Comparison of ENCODE assay signal across 8 cellular contexts in the genomic region with DNA sequence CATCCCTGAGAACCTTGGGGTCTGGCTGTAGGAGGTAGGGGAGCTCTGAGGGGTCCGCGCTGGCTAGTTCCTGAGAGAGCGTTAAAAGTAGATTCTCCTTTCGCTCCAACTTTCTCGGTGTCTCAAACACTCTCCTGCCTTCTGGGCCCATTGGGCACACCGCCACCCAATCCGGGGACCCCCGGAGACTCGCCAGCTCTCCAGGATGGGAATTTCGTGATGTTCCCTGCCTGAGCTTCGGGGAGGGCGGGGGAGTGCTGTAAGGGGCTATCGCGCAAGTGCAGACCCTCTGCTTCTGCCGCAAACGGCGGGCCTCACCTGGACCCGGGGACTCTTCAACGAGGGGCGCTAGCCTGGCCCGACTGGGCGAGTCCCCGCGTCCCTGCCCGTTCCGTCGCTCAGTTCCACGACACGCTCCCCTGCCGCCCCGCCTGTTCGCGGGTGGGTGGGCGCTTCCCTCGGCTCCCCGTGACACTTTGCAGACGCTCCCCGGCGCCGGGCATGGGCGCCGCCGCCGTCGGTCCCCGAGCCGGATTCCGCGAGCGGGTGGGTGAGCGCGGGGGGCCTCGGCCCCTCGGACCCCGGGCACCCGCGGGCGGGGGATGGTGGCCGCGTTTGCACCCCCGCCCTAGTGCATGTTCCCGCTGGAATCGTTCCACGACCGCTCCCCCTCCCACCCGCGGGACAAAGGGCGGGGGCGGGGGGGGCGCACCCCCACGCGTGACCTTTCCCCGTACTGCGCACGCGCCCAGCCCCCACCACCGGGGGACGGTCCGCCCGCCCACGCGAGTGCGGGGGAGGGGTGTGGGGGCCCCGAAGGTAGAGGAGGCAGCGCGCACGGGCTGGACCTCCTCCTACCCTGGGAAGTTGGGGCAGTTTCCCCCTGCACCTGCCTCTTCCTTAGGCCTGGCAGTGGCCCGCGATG. TPM values are rescaled to one million over a fixed set of nuclear protein-coding genes. Genes with fewer than 3 reads are reported as not detected.
A peak's percentile ranks its signal among the peaks of the same experiment; 100 is the strongest.
DNase-seq lines count a peak whose midpoint lies in the region; ATAC-seq and TF ChIP-seq lines count a peak whose summit lies in the region.

A gene (plus strand): TSS at position 481 of the 925 bp plus-strand sequence. CDS start 835 bp downstream, outside the sequence.

- H3K4me2 ChIP-seq in GM23338 = peak within 1 kb of the TSS; percentile 87

- no peaks in the 10 kb centered on the region; the same call in 2 of the 3 replicates for H3K9me3 Mint-ChIP-seq in GM23338

- peak; percentile 49 for ATAC-seq in GM23338
- no peak for ATAC-seq in HG02571 (IDR thresholded peaks at IDR 0.05; ENCODE audit: unreplicated experiment)

- H3K27me3 Mint-ChIP-seq in GM23338 (ENCODE audit: insufficient read depth, low read depth, poor library complexity) = peaks cover 42% of the 10 kb centered on the region

- no peaks in the 10 kb centered on the region for H3K27me3 ChIP-seq in GM23338 (ENCODE audit: insufficient read depth)

- peaks cover 36% of the 10 kb centered on the region for H3K79me2 ChIP-seq in GM23338 (replicated peaks; ENCODE audit: insufficient read depth)

- H2AFZ ChIP-seq in GM23338 = peak within 1 kb of the TSS; percentile 84; the same call in 1 of the 2 replicates

- H3K4me3 ChIP-seq in GM23338 (peak within 1 kb of the TSS; percentile 65), epithelial cell of proximal tubule (ENCODE audit: low read depth, low read length) (peak within 1 kb of the TSS; percentile 88), mesodermal cell (ENCODE audit: extremely low read depth, insufficient read depth, low read length, poor library complexity, severe bottlenecking) (peak within 1 kb of the TSS; percentile 70)

- H3K4me3 Mint-ChIP-seq in GM23338 = peak within 1 kb of the TSS; percentile 84

- peaks cover 34% of the 10 kb centered on the region for H3K4me1 Mint-ChIP-seq in GM23338

- H3K9me2 ChIP-seq in GM23338 (ENCODE audit: insufficient read depth) = no peaks in the 10 kb centered on the region

- peaks cover 15% of the 10 kb centered on the region; the same call in 1 of the 2 replicates for H3F3A ChIP-seq in GM23338 (replicated peaks; ENCODE audit: low read depth)

- no peaks in the 10 kb centered on the region for H3K9me3 ChIP-seq in mesodermal cell (ENCODE audit: control insufficient read depth, low read length)

- peaks cover 41% of the 10 kb centered on the region for H3K36me3 Mint-ChIP-seq in GM23338 (ENCODE audit: low read depth)

- H3K4me1 ChIP-seq in GM23338 (ENCODE audit: insufficient read depth) (no peaks in the 10 kb centered on the region; the same call in 1 of the 2 replicates), mesodermal cell (ENCODE audit: control insufficient read depth, insufficient read depth, low read length, poor library complexity, severe bottlenecking) (peaks cover 18% of the 10 kb centered on the region)

- TF ChIP-seq CTCF in C4-2B (conservative IDR thresholded peaks at IDR 0.05) (no peak), GM23338 (conservative IDR thresholded peaks at IDR 0.05; ENCODE audit: low read depth in 2 of 2) (no peak), epithelial cell of proximal tubule (conservative IDR thresholded peaks at IDR 0.05; ENCODE audit: low read depth, low read length) (no peak)

- 0 to 1% methylated on average over 36 to 55 of the region's 89 CpGs for WGBS in mesodermal cell (ENCODE audit: insufficient coverage in 2 of 2), 2 experiments

- H3K36me3 ChIP-seq in GM23338 (ENCODE audit: insufficient read depth) (no peaks in the 10 kb centered on the region), mesodermal cell (ENCODE audit: control insufficient read depth, insufficient read depth, low read length) (peaks cover 46% of the 10 kb centered on the region)

- H4K20me1 ChIP-seq in GM23338 (replicated peaks; ENCODE audit: insufficient read depth) = no peaks in the 10 kb centered on the region

- H3K27ac ChIP-seq in C4-2B (peak within 1 kb of the TSS; percentile 91), GM23338 (ENCODE audit: low read depth) (peak within 1 kb of the TSS; percentile 59; the same call in 1 of the 2 replicates), mesodermal cell (ENCODE audit: low read depth, low read length, severe bottlenecking) (peak within 1 kb of the TSS; percentile 64)

- DNase-seq in GM23338 (ENCODE audit: low spot score) (peak; percentile 96), NCI-H226 (peak; percentile 36), activated T-cell treated with anti-CD3 and anti-CD28 coated beads for 4 hours (peak; percentile 56), epithelial cell of proximal tubule (ENCODE audit: low read depth) (no peak), superior temporal gyrus (ENCODE audit: extremely low spot score) (peak; percentile 69)

- no peak within 1 kb of the TSS for H3K27ac Mint-ChIP-seq in GM23338

TF ChIP-seq in GM23338, 12 proteins besides CTCF, POLR2A, EP300 and RAD21 (continues in another document):
- TF ChIP-seq CREB1 (CRISPR knock-in tag; IDR thresholded peaks at IDR 0.05; ENCODE audit: low read depth) (0 out of 2 replicates have a peak, but pooled peaks have one; percentile 19), NANOG (IDR thresholded peaks at IDR 0.05; ENCODE audit: borderline replicate concordance) (no peak)
- TF ChIP-seq, protein P1, sequence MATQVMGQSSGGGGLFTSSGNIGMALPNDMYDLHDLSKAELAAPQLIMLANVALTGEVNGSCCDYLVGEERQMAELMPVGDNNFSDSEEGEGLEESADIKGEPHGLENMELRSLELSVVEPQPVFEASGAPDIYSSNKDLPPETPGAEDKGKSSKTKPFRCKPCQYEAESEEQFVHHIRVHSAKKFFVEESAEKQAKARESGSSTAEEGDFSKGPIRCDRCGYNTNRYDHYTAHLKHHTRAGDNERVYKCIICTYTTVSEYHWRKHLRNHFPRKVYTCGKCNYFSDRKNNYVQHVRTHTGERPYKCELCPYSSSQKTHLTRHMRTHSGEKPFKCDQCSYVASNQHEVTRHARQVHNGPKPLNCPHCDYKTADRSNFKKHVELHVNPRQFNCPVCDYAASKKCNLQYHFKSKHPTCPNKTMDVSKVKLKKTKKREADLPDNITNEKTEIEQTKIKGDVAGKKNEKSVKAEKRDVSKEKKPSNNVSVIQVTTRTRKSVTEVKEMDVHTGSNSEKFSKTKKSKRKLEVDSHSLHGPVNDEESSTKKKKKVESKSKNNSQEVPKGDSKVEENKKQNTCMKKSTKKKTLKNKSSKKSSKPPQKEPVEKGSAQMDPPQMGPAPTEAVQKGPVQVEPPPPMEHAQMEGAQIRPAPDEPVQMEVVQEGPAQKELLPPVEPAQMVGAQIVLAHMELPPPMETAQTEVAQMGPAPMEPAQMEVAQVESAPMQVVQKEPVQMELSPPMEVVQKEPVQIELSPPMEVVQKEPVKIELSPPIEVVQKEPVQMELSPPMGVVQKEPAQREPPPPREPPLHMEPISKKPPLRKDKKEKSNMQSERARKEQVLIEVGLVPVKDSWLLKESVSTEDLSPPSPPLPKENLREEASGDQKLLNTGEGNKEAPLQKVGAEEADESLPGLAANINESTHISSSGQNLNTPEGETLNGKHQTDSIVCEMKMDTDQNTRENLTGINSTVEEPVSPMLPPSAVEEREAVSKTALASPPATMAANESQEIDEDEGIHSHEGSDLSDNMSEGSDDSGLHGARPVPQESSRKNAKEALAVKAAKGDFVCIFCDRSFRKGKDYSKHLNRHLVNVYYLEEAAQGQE (IDR thresholded peaks at IDR 0.05; ENCODE audit: unreplicated experiment) = no peak

RNA-seq across cellular contexts. Expression of the gene that starts here (rescaled TPM):
- total RNA-seq in GM23338 (2014; rRNA removed; shearing (Covaris generic)) = 8.2 and 12.0 TPM in 2 replicates
- polyA plus RNA-seq in GM23338 (2016; fragmentation: Nextera tagmentation; extraction: Ambion mirVana) = 17.6 and 19.9 TPM in 2 replicates
- 10.2 and 17.9 TPM in 2 replicates for total RNA-seq in epithelial cell of proximal tubule
- 16.0 TPM for polyA plus RNA-seq in mesodermal cell (2013, experiment 1 of 2)
- polyA plus RNA-seq in mesodermal cell (2013, experiment 2 of 2) = 13.4 TPM
